In the genomic region with DNA sequence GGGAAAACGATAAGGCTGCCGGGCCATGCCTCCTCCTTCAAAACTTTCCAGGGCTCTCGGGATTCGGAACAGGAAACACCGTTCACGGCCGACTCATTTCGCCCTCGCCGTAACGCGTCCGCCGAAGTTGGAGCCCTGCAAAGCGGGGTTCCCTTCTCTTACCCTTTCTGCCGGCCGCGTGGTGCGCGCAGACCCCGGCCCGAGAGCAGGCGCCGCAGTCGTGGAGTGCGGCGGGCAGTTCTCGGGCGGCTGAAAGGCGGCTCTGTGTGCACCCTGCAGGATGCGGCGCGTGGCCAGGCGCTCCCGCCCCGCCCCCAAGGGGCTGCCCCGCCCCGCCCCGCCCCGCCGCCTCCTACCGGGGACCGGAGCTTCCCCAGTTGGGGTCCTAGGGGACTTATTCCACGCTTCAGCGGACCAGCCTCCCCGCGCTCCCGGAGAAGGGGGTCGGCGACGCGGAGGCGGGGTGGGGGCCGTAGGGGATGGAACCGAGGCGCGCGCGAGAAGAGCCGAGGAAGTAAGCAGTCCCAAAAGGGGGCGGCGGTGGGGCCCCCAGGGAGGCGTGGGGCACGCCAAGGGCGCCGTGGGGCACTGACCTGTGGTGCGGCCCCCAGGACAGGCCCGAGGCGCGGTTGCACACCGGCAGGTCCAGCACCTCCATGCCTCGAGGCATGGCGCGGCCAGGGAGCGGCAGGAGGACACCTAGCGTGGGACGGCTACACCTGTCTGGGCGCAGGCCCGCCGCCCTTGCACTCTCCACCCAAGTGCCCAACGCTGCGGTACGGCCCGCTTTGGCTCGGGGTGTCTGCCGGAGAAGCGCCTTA, we compare ENCODE assay signal across 1 cellular context.
TF ChIP-seq lines count a peak whose summit lies in the region.

A gene (minus strand): TSS at position 268 of the 821 bp plus-strand sequence. CDS start 241 bp downstream, at position 27.

TF ChIP-seq in HEK293, 187 proteins besides CTCF, POLR2A, EP300 and RAD21 (continued from another document and continues in another):
- TF ChIP-seq HOXA7 (CRISPR knock-in tag; IDR thresholded peaks at IDR 0.05; ENCODE audit: borderline replicate concordance) (no peak), ZNF837 (tag by site-specific recombination; IDR thresholded peaks at IDR 0.05) (no peak), ZFP41 (tag by site-specific recombination; IDR thresholded peaks at IDR 0.05; ENCODE audit: borderline replicate concordance) (no peak), ZNF548 (tag by site-specific recombination; IDR thresholded peaks at IDR 0.05) (no peak), ZNF223 (tag by site-specific recombination; IDR thresholded peaks at IDR 0.05) (no peak), ZNF266 (tag by site-specific recombination; IDR thresholded peaks at IDR 0.05; ENCODE audit: low read depth) (no peak), TCF7L2 (IDR thresholded peaks at IDR 0.05; ENCODE audit: borderline replicate concordance, low read depth, low read length) (no peak), ZNF621 (tag by site-specific recombination; IDR thresholded peaks at IDR 0.05) (no peak), ZSCAN23 (tag by site-specific recombination; IDR thresholded peaks at IDR 0.05) (no peak), ZBTB48 (tag by site-specific recombination; IDR thresholded peaks at IDR 0.05) (peak; percentile 55; the same call in 1 of the 2 replicates), ZNF843 (tag by site-specific recombination; IDR thresholded peaks at IDR 0.05) (no peak), ZNF112 (tag by site-specific recombination; IDR thresholded peaks at IDR 0.05) (no peak), ZNF658 (tag by site-specific recombination; IDR thresholded peaks at IDR 0.05) (no peak), ZNF585B (tag by site-specific recombination; IDR thresholded peaks at IDR 0.05) (no peak), ZNF169 (tag by site-specific recombination; IDR thresholded peaks at IDR 0.05) (no peak), ZBTB17 (tag by site-specific recombination; IDR thresholded peaks at IDR 0.05) (peak; percentile 81; the same call in 1 of the 2 replicates), KLF16 (tag by site-specific recombination; IDR thresholded peaks at IDR 0.05) (0 out of 2 replicates have a peak, but pooled peaks have one; percentile 30), ZNF76 (tag by site-specific recombination; IDR thresholded peaks at IDR 0.05; ENCODE audit: borderline replicate concordance, low read depth) (no peak), ZFHX2 (tag by site-specific recombination; conservative IDR thresholded peaks at IDR 0.05) (peak; percentile 75), KLF9 (tag by site-specific recombination; IDR thresholded peaks at IDR 0.05; ENCODE audit: low read depth) (no peak), ZNF473 (tag by site-specific recombination; IDR thresholded peaks at IDR 0.05) (no peak), ZBTB8A (tag by site-specific recombination; IDR thresholded peaks at IDR 0.05) (peak; percentile 94), MZF1 (tag by site-specific recombination; IDR thresholded peaks at IDR 0.05; ENCODE audit: borderline replicate concordance) (no peak), ZBTB1 (tag by site-specific recombination; IDR thresholded peaks at IDR 0.05) (no peak), ZNF776 (tag by site-specific recombination; IDR thresholded peaks at IDR 0.05; ENCODE audit: borderline replicate concordance) (no peak), ZNF426 (tag by site-specific recombination; IDR thresholded peaks at IDR 0.05) (no peak), ZBTB21 (tag by site-specific recombination; IDR thresholded peaks at IDR 0.05) (no peak), MEIS1 (CRISPR knock-in tag; IDR thresholded peaks at IDR 0.05; ENCODE audit: borderline replicate concordance) (no peak), ZNF146 (tag by site-specific recombination; IDR thresholded peaks at IDR 0.05) (no peak), KLF10 (tag by site-specific recombination; IDR thresholded peaks at IDR 0.05) (no peak), BCL11A (tag by site-specific recombination; IDR thresholded peaks at IDR 0.05; ENCODE audit: low read depth) (no peak), ZNF600 (tag by site-specific recombination; IDR thresholded peaks at IDR 0.05) (0 out of 2 replicates have a peak, but pooled peaks have one; percentile 66), ZNF423 (tag by site-specific recombination; IDR thresholded peaks at IDR 0.05) (peak; percentile 64; the same call in 1 of the 2 replicates), ZXDB (tag by site-specific recombination; IDR thresholded peaks at IDR 0.05) (no peak; the same call in 1 of the 2 replicates), ZFP69B (tag by site-specific recombination; IDR thresholded peaks at IDR 0.05) (peak; percentile 39; the same call in 1 of the 2 replicates), ZNF155 (tag by site-specific recombination; IDR thresholded peaks at IDR 0.05) (no peak), IKZF3 (tag by site-specific recombination; IDR thresholded peaks at IDR 0.05) (no peak), ZNF133 (tag by site-specific recombination; IDR thresholded peaks at IDR 0.05) (no peak), ZNF610 (tag by site-specific recombination; IDR thresholded peaks at IDR 0.05; ENCODE audit: borderline replicate concordance) (no peak), ZNF792 (tag by site-specific recombination; IDR thresholded peaks at IDR 0.05) (no peak), SP3 (tag by site-specific recombination; IDR thresholded peaks at IDR 0.05) (peak; percentile 58)
- TF ChIP-seq, protein P1, sequence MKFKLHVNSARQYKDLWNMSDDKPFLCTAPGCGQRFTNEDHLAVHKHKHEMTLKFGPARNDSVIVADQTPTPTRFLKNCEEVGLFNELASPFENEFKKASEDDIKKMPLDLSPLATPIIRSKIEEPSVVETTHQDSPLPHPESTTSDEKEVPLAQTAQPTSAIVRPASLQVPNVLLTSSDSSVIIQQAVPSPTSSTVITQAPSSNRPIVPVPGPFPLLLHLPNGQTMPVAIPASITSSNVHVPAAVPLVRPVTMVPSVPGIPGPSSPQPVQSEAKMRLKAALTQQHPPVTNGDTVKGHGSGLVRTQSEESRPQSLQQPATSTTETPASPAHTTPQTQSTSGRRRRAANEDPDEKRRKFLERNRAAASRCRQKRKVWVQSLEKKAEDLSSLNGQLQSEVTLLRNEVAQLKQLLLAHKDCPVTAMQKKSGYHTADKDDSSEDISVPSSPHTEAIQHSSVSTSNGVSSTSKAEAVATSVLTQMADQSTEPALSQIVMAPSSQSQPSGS (tag by site-specific recombination; IDR thresholded peaks at IDR 0.05; ENCODE audit: low read depth), result no peak
- TF ChIP-seq, protein P2, sequence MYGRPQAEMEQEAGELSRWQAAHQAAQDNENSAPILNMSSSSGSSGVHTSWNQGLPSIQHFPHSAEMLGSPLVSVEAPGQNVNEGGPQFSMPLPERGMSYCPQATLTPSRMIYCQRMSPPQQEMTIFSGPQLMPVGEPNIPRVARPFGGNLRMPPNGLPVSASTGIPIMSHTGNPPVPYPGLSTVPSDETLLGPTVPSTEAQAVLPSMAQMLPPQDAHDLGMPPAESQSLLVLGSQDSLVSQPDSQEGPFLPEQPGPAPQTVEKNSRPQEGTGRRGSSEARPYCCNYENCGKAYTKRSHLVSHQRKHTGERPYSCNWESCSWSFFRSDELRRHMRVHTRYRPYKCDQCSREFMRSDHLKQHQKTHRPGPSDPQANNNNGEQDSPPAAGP (tag by site-specific recombination; IDR thresholded peaks at IDR 0.05), result no peak
- TF ChIP-seq, protein P3, sequence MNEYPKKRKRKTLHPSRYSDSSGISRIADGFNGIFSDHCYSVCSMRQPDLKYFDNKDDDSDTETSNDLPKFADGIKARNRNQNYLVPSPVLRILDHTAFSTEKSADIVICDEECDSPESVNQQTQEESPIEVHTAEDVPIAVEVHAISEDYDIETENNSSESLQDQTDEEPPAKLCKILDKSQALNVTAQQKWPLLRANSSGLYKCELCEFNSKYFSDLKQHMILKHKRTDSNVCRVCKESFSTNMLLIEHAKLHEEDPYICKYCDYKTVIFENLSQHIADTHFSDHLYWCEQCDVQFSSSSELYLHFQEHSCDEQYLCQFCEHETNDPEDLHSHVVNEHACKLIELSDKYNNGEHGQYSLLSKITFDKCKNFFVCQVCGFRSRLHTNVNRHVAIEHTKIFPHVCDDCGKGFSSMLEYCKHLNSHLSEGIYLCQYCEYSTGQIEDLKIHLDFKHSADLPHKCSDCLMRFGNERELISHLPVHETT (tag by site-specific recombination; IDR thresholded peaks at IDR 0.05), result no peak
- TF ChIP-seq, protein P4, sequence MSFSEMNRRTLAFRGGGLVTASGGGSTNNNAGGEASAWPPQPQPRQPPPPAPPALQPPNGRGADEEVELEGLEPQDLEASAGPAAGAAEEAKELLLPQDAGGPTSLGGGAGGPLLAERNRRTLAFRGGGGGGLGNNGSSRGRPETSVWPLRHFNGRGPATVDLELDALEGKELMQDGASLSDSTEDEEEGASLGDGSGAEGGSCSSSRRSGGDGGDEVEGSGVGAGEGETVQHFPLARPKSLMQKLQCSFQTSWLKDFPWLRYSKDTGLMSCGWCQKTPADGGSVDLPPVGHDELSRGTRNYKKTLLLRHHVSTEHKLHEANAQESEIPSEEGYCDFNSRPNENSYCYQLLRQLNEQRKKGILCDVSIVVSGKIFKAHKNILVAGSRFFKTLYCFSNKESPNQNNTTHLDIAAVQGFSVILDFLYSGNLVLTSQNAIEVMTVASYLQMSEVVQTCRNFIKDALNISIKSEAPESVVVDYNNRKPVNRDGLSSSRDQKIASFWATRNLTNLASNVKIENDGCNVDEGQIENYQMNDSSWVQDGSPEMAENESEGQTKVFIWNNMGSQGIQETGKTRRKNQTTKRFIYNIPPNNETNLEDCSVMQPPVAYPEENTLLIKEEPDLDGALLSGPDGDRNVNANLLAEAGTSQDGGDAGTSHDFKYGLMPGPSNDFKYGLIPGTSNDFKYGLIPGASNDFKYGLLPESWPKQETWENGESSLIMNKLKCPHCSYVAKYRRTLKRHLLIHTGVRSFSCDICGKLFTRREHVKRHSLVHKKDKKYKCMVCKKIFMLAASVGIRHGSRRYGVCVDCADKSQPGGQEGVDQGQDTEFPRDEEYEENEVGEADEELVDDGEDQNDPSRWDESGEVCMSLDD (tag by site-specific recombination; IDR thresholded peaks at IDR 0.05), result peak; percentile 48; the same call in 1 of the 2 replicates
- TF ChIP-seq, protein P5, sequence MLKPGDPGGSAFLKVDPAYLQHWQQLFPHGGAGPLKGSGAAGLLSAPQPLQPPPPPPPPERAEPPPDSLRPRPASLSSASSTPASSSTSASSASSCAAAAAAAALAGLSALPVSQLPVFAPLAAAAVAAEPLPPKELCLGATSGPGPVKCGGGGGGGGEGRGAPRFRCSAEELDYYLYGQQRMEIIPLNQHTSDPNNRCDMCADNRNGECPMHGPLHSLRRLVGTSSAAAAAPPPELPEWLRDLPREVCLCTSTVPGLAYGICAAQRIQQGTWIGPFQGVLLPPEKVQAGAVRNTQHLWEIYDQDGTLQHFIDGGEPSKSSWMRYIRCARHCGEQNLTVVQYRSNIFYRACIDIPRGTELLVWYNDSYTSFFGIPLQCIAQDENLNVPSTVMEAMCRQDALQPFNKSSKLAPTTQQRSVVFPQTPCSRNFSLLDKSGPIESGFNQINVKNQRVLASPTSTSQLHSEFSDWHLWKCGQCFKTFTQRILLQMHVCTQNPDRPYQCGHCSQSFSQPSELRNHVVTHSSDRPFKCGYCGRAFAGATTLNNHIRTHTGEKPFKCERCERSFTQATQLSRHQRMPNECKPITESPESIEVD (tag by site-specific recombination; IDR thresholded peaks at IDR 0.05), result no peak
- TF ChIP-seq, protein P6, sequence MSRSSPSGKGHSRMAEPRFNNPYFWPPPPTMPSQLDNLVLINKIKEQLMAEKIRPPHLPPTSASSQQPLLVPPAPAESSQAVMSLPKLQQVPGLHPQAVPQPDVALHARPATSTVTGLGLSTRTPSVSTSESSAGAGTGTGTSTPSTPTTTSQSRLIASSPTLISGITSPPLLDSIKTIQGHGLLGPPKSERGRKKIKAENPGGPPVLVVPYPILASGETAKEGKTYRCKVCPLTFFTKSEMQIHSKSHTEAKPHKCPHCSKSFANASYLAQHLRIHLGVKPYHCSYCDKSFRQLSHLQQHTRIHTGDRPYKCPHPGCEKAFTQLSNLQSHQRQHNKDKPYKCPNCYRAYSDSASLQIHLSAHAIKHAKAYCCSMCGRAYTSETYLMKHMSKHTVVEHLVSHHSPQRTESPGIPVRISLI (tag by site-specific recombination; IDR thresholded peaks at IDR 0.05), result no peak
- TF ChIP-seq, protein P7, sequence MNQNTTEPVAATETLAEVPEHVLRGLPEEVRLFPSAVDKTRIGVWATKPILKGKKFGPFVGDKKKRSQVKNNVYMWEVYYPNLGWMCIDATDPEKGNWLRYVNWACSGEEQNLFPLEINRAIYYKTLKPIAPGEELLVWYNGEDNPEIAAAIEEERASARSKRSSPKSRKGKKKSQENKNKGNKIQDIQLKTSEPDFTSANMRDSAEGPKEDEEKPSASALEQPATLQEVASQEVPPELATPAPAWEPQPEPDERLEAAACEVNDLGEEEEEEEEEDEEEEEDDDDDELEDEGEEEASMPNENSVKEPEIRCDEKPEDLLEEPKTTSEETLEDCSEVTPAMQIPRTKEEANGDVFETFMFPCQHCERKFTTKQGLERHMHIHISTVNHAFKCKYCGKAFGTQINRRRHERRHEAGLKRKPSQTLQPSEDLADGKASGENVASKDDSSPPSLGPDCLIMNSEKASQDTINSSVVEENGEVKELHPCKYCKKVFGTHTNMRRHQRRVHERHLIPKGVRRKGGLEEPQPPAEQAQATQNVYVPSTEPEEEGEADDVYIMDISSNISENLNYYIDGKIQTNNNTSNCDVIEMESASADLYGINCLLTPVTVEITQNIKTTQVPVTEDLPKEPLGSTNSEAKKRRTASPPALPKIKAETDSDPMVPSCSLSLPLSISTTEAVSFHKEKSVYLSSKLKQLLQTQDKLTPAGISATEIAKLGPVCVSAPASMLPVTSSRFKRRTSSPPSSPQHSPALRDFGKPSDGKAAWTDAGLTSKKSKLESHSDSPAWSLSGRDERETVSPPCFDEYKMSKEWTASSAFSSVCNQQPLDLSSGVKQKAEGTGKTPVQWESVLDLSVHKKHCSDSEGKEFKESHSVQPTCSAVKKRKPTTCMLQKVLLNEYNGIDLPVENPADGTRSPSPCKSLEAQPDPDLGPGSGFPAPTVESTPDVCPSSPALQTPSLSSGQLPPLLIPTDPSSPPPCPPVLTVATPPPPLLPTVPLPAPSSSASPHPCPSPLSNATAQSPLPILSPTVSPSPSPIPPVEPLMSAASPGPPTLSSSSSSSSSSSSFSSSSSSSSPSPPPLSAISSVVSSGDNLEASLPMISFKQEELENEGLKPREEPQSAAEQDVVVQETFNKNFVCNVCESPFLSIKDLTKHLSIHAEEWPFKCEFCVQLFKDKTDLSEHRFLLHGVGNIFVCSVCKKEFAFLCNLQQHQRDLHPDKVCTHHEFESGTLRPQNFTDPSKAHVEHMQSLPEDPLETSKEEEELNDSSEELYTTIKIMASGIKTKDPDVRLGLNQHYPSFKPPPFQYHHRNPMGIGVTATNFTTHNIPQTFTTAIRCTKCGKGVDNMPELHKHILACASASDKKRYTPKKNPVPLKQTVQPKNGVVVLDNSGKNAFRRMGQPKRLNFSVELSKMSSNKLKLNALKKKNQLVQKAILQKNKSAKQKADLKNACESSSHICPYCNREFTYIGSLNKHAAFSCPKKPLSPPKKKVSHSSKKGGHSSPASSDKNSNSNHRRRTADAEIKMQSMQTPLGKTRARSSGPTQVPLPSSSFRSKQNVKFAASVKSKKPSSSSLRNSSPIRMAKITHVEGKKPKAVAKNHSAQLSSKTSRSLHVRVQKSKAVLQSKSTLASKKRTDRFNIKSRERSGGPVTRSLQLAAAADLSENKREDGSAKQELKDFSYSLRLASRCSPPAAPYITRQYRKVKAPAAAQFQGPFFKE (tag by site-specific recombination; IDR thresholded peaks at IDR 0.05; ENCODE audit: borderline replicate concordance), result no peak
